ENCODE assay signal across 2 cellular contexts in genomic region chr1:231414260-231415016, GRCh38.
TF ChIP-seq lines count a peak whose summit lies in the region.

No MANE protein-coding gene starts in this region.

TF ChIP-seq in HepG2, 621 proteins besides CTCF, POLR2A, EP300 and RAD21:
- TF ChIP-seq MLLT10 (CRISPR knock-in tag; IDR thresholded peaks at IDR 0.05), result no peak
- peak; percentile 43; the same call in 1 of the 2 replicates for TF ChIP-seq ZNF362 (CRISPR knock-in tag; IDR thresholded peaks at IDR 0.05; ENCODE audit: borderline replicate concordance)
- TF ChIP-seq FOXJ3 (CRISPR knock-in tag; IDR thresholded peaks at IDR 0.05; ENCODE audit: borderline replicate concordance), result no peak

TF ChIP-seq in K562, 482 proteins besides CTCF, POLR2A, EP300 and RAD21 (continues in another document):
- no peak for TF ChIP-seq TARDBP (IDR thresholded peaks at IDR 0.05)
- TF ChIP-seq ELK1 (CRISPR knock-in tag; IDR thresholded peaks at IDR 0.05), result no peak
- TF ChIP-seq ATF6 (CRISPR knock-in tag; IDR thresholded peaks at IDR 0.05), result no peak
- TF ChIP-seq, protein P1, sequence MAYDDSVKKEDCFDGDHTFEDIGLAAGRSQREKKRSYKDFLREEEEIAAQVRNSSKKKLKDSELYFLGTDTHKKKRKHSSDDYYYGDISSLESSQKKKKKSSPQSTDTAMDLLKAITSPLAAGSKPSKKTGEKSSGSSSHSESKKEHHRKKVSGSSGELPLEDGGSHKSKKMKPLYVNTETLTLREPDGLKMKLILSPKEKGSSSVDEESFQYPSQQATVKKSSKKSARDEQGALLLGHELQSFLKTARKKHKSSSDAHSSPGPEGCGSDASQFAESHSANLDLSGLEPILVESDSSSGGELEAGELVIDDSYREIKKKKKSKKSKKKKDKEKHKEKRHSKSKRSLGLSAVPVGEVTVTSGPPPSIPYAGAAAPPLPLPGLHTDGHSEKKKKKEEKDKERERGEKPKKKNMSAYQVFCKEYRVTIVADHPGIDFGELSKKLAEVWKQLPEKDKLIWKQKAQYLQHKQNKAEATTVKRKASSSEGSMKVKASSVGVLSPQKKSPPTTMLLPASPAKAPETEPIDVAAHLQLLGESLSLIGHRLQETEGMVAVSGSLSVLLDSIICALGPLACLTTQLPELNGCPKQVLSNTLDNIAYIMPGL (CRISPR knock-in tag; IDR thresholded peaks at IDR 0.05), result no peak
- TF ChIP-seq MTF1 (CRISPR knock-in tag; IDR thresholded peaks at IDR 0.05; ENCODE audit: borderline replicate concordance), result no peak
- no peak for TF ChIP-seq CAMTA2 (CRISPR knock-in tag; conservative IDR thresholded peaks at IDR 0.05)
- TF ChIP-seq ZNF316 (IDR thresholded peaks at IDR 0.05), result peak; percentile 40; the same call in 1 of the 2 replicates
- TF ChIP-seq PHB2 (IDR thresholded peaks at IDR 0.05; ENCODE audit: low read depth), result no peak
- 0 out of 2 replicates have a peak, but pooled peaks have one; percentile 26 for TF ChIP-seq CEBPB (tag; IDR thresholded peaks at IDR 0.05)
- no peak for TF ChIP-seq SP2 (IDR thresholded peaks at IDR 0.05; ENCODE audit: extremely low read depth, low read depth, low read length, poor library complexity, severe bottlenecking)
- 0 out of 2 replicates have a peak, but pooled peaks have one; percentile 48 for TF ChIP-seq NFE2 (IDR thresholded peaks at IDR 0.05; ENCODE audit: low read depth)
- no peak for TF ChIP-seq CBFA2T3 (IDR thresholded peaks at IDR 0.05)
- no peak for TF ChIP-seq TEAD1 (CRISPR knock-in tag; IDR thresholded peaks at IDR 0.05)
- no peak for TF ChIP-seq KAT8 (IDR thresholded peaks at IDR 0.05; ENCODE audit: low read depth)
- TF ChIP-seq, protein P2, sequence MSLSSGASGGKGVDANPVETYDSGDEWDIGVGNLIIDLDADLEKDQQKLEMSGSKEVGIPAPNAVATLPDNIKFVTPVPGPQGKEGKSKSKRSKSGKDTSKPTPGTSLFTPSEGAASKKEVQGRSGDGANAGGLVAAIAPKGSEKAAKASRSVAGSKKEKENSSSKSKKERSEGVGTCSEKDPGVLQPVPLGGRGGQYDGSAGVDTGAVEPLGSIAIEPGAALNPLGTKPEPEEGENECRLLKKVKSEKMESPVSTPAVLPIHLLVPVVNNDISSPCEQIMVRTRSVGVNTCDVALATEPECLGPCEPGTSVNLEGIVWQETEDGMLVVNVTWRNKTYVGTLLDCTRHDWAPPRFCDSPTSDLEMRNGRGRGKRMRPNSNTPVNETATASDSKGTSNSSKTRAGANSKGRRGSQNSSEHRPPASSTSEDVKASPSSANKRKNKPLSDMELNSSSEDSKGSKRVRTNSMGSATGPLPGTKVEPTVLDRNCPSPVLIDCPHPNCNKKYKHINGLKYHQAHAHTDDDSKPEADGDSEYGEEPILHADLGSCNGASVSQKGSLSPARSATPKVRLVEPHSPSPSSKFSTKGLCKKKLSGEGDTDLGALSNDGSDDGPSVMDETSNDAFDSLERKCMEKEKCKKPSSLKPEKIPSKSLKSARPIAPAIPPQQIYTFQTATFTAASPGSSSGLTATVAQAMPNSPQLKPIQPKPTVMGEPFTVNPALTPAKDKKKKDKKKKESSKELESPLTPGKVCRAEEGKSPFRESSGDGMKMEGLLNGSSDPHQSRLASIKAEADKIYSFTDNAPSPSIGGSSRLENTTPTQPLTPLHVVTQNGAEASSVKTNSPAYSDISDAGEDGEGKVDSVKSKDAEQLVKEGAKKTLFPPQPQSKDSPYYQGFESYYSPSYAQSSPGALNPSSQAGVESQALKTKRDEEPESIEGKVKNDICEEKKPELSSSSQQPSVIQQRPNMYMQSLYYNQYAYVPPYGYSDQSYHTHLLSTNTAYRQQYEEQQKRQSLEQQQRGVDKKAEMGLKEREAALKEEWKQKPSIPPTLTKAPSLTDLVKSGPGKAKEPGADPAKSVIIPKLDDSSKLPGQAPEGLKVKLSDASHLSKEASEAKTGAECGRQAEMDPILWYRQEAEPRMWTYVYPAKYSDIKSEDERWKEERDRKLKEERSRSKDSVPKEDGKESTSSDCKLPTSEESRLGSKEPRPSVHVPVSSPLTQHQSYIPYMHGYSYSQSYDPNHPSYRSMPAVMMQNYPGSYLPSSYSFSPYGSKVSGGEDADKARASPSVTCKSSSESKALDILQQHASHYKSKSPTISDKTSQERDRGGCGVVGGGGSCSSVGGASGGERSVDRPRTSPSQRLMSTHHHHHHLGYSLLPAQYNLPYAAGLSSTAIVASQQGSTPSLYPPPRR (CRISPR knock-in tag; IDR thresholded peaks at IDR 0.05; ENCODE audit: borderline replicate concordance), result no peak
- no peak for TF ChIP-seq ZBED1 (IDR thresholded peaks at IDR 0.05)
- no peak for TF ChIP-seq GATAD2B (IDR thresholded peaks at IDR 0.05; ENCODE audit: borderline replicate concordance)
- TF ChIP-seq DIDO1 (tag; IDR thresholded peaks at IDR 0.05; ENCODE audit: low read depth), result no peak
- TF ChIP-seq MAFK (IDR thresholded peaks at IDR 0.05; ENCODE audit: low read length), result 0 out of 2 replicates have a peak, but pooled peaks have one; percentile 11
- no peak for TF ChIP-seq RBM14 (IDR thresholded peaks at IDR 0.05; ENCODE audit: borderline replicate concordance, insufficient read depth, low read depth, low read length)
- no peak for TF ChIP-seq SNRNP70 (optimal IDR thresholded peaks at IDR 0.05; ENCODE audit: low read depth, low read length)
- no peak for TF ChIP-seq ARID2 (IDR thresholded peaks at IDR 0.05)
- no peak for TF ChIP-seq ZBTB1 (CRISPR knock-in tag; IDR thresholded peaks at IDR 0.05; ENCODE audit: borderline replicate concordance, low read depth)
- TF ChIP-seq TOE1 (IDR thresholded peaks at IDR 0.05; ENCODE audit: borderline replicate concordance), result no peak
- no peak for TF ChIP-seq TOE1 (CRISPR knock-in tag; IDR thresholded peaks at IDR 0.05; ENCODE audit: borderline replicate concordance, low read depth)
- TF ChIP-seq ZNF668 (CRISPR knock-in tag; IDR thresholded peaks at IDR 0.05), result no peak
- TF ChIP-seq NR1H2 (CRISPR knock-in tag; IDR thresholded peaks at IDR 0.05), result no peak
- TF ChIP-seq MTA3 (IDR thresholded peaks at IDR 0.05; ENCODE audit: borderline replicate concordance), result no peak
- TF ChIP-seq CTCFL (IDR thresholded peaks at IDR 0.05; ENCODE audit: borderline replicate concordance, insufficient read depth, low read depth, low read length, poor library complexity, severe bottlenecking), result no peak
- TF ChIP-seq, protein P3, sequence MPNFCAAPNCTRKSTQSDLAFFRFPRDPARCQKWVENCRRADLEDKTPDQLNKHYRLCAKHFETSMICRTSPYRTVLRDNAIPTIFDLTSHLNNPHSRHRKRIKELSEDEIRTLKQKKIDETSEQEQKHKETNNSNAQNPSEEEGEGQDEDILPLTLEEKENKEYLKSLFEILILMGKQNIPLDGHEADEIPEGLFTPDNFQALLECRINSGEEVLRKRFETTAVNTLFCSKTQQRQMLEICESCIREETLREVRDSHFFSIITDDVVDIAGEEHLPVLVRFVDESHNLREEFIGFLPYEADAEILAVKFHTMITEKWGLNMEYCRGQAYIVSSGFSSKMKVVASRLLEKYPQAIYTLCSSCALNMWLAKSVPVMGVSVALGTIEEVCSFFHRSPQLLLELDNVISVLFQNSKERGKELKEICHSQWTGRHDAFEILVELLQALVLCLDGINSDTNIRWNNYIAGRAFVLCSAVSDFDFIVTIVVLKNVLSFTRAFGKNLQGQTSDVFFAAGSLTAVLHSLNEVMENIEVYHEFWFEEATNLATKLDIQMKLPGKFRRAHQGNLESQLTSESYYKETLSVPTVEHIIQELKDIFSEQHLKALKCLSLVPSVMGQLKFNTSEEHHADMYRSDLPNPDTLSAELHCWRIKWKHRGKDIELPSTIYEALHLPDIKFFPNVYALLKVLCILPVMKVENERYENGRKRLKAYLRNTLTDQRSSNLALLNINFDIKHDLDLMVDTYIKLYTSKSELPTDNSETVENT (CRISPR knock-in tag; IDR thresholded peaks at IDR 0.05), result no peak
- TF ChIP-seq, protein P4, sequence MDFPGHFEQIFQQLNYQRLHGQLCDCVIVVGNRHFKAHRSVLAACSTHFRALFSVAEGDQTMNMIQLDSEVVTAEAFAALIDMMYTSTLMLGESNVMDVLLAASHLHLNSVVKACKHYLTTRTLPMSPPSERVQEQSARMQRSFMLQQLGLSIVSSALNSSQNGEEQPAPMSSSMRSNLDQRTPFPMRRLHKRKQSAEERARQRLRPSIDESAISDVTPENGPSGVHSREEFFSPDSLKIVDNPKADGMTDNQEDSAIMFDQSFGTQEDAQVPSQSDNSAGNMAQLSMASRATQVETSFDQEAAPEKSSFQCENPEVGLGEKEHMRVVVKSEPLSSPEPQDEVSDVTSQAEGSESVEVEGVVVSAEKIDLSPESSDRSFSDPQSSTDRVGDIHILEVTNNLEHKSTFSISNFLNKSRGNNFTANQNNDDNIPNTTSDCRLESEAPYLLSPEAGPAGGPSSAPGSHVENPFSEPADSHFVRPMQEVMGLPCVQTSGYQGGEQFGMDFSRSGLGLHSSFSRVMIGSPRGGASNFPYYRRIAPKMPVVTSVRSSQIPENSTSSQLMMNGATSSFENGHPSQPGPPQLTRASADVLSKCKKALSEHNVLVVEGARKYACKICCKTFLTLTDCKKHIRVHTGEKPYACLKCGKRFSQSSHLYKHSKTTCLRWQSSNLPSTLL (IDR thresholded peaks at IDR 0.05), result no peak
- peak; percentile 66; the same call in 1 of the 2 replicates for TF ChIP-seq ZNF384 (IDR thresholded peaks at IDR 0.05; ENCODE audit: low read depth, low read length)
- no peak for TF ChIP-seq RBFOX2 (IDR thresholded peaks at IDR 0.05; ENCODE audit: low read depth, low read length)
- no peak for TF ChIP-seq MTA2 (IDR thresholded peaks at IDR 0.05; ENCODE audit: low read depth)
- TF ChIP-seq ZNF197 (CRISPR knock-in tag; IDR thresholded peaks at IDR 0.05; ENCODE audit: low read depth), result no peak
- TF ChIP-seq ERF (CRISPR knock-in tag; IDR thresholded peaks at IDR 0.05), result no peak
- no peak for TF ChIP-seq SNIP1 (IDR thresholded peaks at IDR 0.05; ENCODE audit: low read depth)
- no peak for TF ChIP-seq PTRF (tag; IDR thresholded peaks at IDR 0.05)
- peak; percentile 73; the same call in 1 of the 2 replicates for TF ChIP-seq PKNOX1 (IDR thresholded peaks at IDR 0.05)
- no peak for TF ChIP-seq LARP7 (IDR thresholded peaks at IDR 0.05)
- TF ChIP-seq NKRF (IDR thresholded peaks at IDR 0.05; ENCODE audit: borderline replicate concordance), result 0 out of 2 replicates have a peak, but pooled peaks have one; percentile 19
- TF ChIP-seq PML (IDR thresholded peaks at IDR 0.05; ENCODE audit: low read length), result no peak
- no peak for TF ChIP-seq JUNB (CRISPR knock-in tag; conservative IDR thresholded peaks at IDR 0.05)
- TF ChIP-seq POLR2AphosphoS2 (IDR thresholded peaks at IDR 0.05; ENCODE audit: low read length), result no peak
- no peak for TF ChIP-seq CEBPG (CRISPR knock-in tag; IDR thresholded peaks at IDR 0.05)
- no peak for TF ChIP-seq CEBPG (tag; conservative IDR thresholded peaks at IDR 0.05 in 1 of 2, IDR thresholded peaks at IDR 0.05 in 1 of 2)
